In genomic region chr6:57268294-57268640, GRCh38 we compare ENCODE assay signal across 2 cellular contexts.
TF ChIP-seq lines count a peak whose summit lies in the region.

No MANE protein-coding gene starts in this region.

TF ChIP-seq in SK-N-SH, 30 proteins besides CTCF, POLR2A, EP300 and RAD21 (continued from another document):
- no peak for TF ChIP-seq USF2 (IDR thresholded peaks at IDR 0.05; ENCODE audit: borderline replicate concordance, low read depth, low read length)
- no peak for TF ChIP-seq YY1 (IDR thresholded peaks at IDR 0.05; ENCODE audit: low read depth)
- no peak for TF ChIP-seq RCOR1 (IDR thresholded peaks at IDR 0.05; ENCODE audit: low read length)
- no peak for TF ChIP-seq FOSL2 (IDR thresholded peaks at IDR 0.05; ENCODE audit: borderline replicate concordance, low read depth)
- no peak for TF ChIP-seq EZH2phosphoT487 (IDR thresholded peaks at IDR 0.05; ENCODE audit: borderline replicate concordance, low read depth)
- TF ChIP-seq SMC3 (IDR thresholded peaks at IDR 0.05; ENCODE audit: low read depth, low read length), result no peak
- no peak for TF ChIP-seq MAX (IDR thresholded peaks at IDR 0.05; ENCODE audit: low read depth)
- no peak for TF ChIP-seq IRF3 (IDR thresholded peaks at IDR 0.05; ENCODE audit: low read depth, low read length)
- no peak for TF ChIP-seq RFX5 (IDR thresholded peaks at IDR 0.05; ENCODE audit: low read length)
TF ChIP-seq in SK-N-SH: peak in this region for 0.

TF ChIP-seq in SK-N-SH treated with all-trans-retinoic acid at 6 μM for 48 hours, 23 proteins besides CTCF, POLR2A, EP300 and RAD21 (continued from another document):
- TF ChIP-seq TSHZ2 (CRISPR knock-in tag; IDR thresholded peaks at IDR 0.05), result no peak
- no peak for TF ChIP-seq CSRNP3 (CRISPR knock-in tag; IDR thresholded peaks at IDR 0.05)
- TF ChIP-seq ZNF8 (CRISPR knock-in tag; IDR thresholded peaks at IDR 0.05), result no peak
- TF ChIP-seq TCF4 (CRISPR knock-in tag; IDR thresholded peaks at IDR 0.05; ENCODE audit: borderline replicate concordance), result no peak
- no peak for TF ChIP-seq POU6F1 (CRISPR knock-in tag; IDR thresholded peaks at IDR 0.05; ENCODE audit: borderline replicate concordance, low read depth)
- TF ChIP-seq ZFP3 (CRISPR knock-in tag; IDR thresholded peaks at IDR 0.05), result no peak
- TF ChIP-seq ZNF70 (CRISPR knock-in tag; IDR thresholded peaks at IDR 0.05), result no peak
- no peak for TF ChIP-seq ESRRG (CRISPR knock-in tag; IDR thresholded peaks at IDR 0.05)
- no peak for TF ChIP-seq RARB (CRISPR knock-in tag; IDR thresholded peaks at IDR 0.05)
- TF ChIP-seq TOX (CRISPR knock-in tag; IDR thresholded peaks at IDR 0.05; ENCODE audit: borderline replicate concordance), result no peak
- TF ChIP-seq ZFP30 (CRISPR knock-in tag; IDR thresholded peaks at IDR 0.05), result no peak
- no peak for TF ChIP-seq ZNF565 (CRISPR knock-in tag; conservative IDR thresholded peaks at IDR 0.05; ENCODE audit: low read depth)
- TF ChIP-seq OSR1 (CRISPR knock-in tag; IDR thresholded peaks at IDR 0.05), result no peak
- no peak for TF ChIP-seq GLIS3 (CRISPR knock-in tag; IDR thresholded peaks at IDR 0.05)
- TF ChIP-seq BACH2 (CRISPR knock-in tag; IDR thresholded peaks at IDR 0.05; ENCODE audit: borderline replicate concordance), result no peak
- TF ChIP-seq CSDC2 (CRISPR knock-in tag; IDR thresholded peaks at IDR 0.05), result no peak
- no peak for TF ChIP-seq ZC3H10 (CRISPR knock-in tag; IDR thresholded peaks at IDR 0.05)
- no peak for TF ChIP-seq PATZ1 (CRISPR knock-in tag; IDR thresholded peaks at IDR 0.05; ENCODE audit: borderline replicate concordance)
